18 cellular contexts compared by ENCODE assay signal in the genomic region with DNA sequence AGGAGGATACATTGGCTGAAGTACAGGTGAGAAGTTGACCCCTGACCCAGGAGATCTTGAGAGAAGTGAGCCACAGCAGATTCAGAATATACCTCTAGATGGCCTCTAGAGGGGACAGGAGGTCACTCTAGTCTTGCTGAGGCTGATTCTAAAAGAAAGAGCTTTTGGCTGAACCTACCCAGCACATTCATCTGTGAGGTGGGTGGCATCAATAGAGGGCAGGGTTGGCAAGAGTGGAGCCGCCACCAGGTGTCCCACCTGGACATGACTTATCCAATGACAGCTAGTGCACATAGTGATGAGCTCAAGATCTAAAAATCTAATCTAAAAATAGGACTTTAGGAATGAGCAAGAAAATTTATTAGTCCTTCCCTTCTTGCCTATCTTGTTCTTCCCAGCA. TPM values are rescaled to one million over a fixed set of nuclear protein-coding genes. Genes with fewer than 3 reads are reported as not detected.
A peak's percentile ranks its signal among the peaks of the same experiment; 100 is the strongest.
DNase-seq lines count a peak whose midpoint lies in the region; ATAC-seq, FAIRE-seq and TF ChIP-seq lines count a peak whose summit lies in the region.
"Had no signal": no experiment of that assay in that cellular context is flagged by ENCODE, and none has a peak within 500 bp of the region (broad histone marks: within the 10 kb centered on the region; RNA-seq: fewer than 3 reads in every experiment).

No MANE protein-coding gene starts in this region.

- no peak overlapping the region for H2AK5ac ChIP-seq in H1 (ENCODE audit: low read depth, low read length)

- H3K23me2 ChIP-seq in H1 (ENCODE audit: low read depth, low read length) = no peaks in the 10 kb centered on the region

- no peak overlapping the region for H4K8ac ChIP-seq in H1 (ENCODE audit: extremely low read depth, insufficient read depth, low read length)

- no peak overlapping the region for H4K91ac ChIP-seq in H1 (replicated peaks; ENCODE audit: insufficient read length, low read length)

- peaks cover 0 to 2% of the 10 kb centered on the region in 2 experiments for H4K20me1 ChIP-seq in H1 (replicated peaks in 1 of 2; ENCODE audit: control insufficient read depth in 1 of 2, insufficient read depth in 2 of 2, low read length in 2 of 2)

- no peaks in the 10 kb centered on the region for H3K36me3 ChIP-seq in right atrium auricular region
- H3K36me3 ChIP-seq in H1 (ENCODE audit: control insufficient read depth in 2 of 4, insufficient read depth in 4 of 4, low read length in 3 of 4) = no peaks in the 10 kb centered on the region
- H3K36me3 ChIP-seq in upper lobe of right lung = no peaks in the 10 kb centered on the region
- H3K36me3 ChIP-seq in aorta (ENCODE audit: control insufficient read depth in 1 of 2, insufficient read depth in 2 of 2, low read length in 1 of 2) = no peaks in the 10 kb centered on the region
- H3K36me3 ChIP-seq: BE2C, pancreas had no signal

- H2BK15ac ChIP-seq in H1 (ENCODE audit: low read length) = no peak overlapping the region

- intact Hi-C loops in Right ventricle myocardium inferior (cut with DNase I) (loop anchor here (2.0 kb wide), 1 partner anchor 94 kb away; no protein-coding TSS in a partner anchor), upper lobe of right lung (cut with DNase I) (no loop called here), aorta (cut with DNase I) (loop anchor here in 1 of 2 donors (5.0 kb wide), 1 partner anchor 125 kb away; no protein-coding TSS in a partner anchor)

- H2BK20ac ChIP-seq in H1 (ENCODE audit: low read length) = no peak overlapping the region

- TF ChIP-seq RAD21 in H1 (IDR thresholded peaks at IDR 0.05 in 1 of 2, conservative IDR thresholded peaks at IDR 0.05 in 1 of 2; ENCODE audit: low read depth in 2 of 2, low read length in 2 of 2) = peak; percentile 42 to 48; a peak in 3 of 4 replicates

- H3K9me3 ChIP-seq in right atrium auricular region (no peaks in the 10 kb centered on the region), H1 (ENCODE audit: insufficient read depth in 2 of 2, low read depth in 1 of 2, low read length in 1 of 2) (no peaks in the 10 kb centered on the region), upper lobe of right lung (no peaks in the 10 kb centered on the region), aorta (ENCODE audit: control insufficient read depth, low read length) (no peaks in the 10 kb centered on the region)
- H3K9me3 ChIP-seq: BE2C, pancreas had no signal

- H2BK5ac ChIP-seq in H1 (ENCODE audit: low read depth, low read length) = no peak overlapping the region

- no peak for TF ChIP-seq POLR2A in H1 (IDR thresholded peaks at IDR 0.05; ENCODE audit: control extremely low read depth in 1 of 2, low read depth in 2 of 2, low read length in 2 of 2)

- no peak overlapping the region for H3K18ac ChIP-seq in H1 (ENCODE audit: extremely low read depth, low read length)

- WGBS in H1 (ENCODE audit: extremely low coverage in 1 of 2, insufficient coverage in 1 of 2, insufficient read length in 1 of 2, insufficient replicate concordance in 2 of 2, low coverage in 1 of 2, low lambda C conversion rate in 2 of 2, missing lambda C conversion rate in 1 of 2), 2 experiments = 91% methylated on average over 1 of the region's 1 CpG; no CpG with 5 or more reads in 1 of the 2 experiments
- WGBS in aorta, 2 donors = 95 to 96% methylated on average over 1 of the region's 1 CpG

- no peak overlapping the region for H2BK120ac ChIP-seq in H1 (replicated peaks; ENCODE audit: low read depth, low read length)

- no peak overlapping the region for H3K14ac ChIP-seq in H1 (ENCODE audit: insufficient read length)

- H2AFZ ChIP-seq in H1 (ENCODE audit: low read length) = no peak overlapping the region

- H3K4me3 ChIP-seq in right atrium auricular region (no peak overlapping the region), H1 (ENCODE audit: extremely low read depth in 1 of 4, insufficient read depth in 2 of 4, low read depth in 3 of 4, low read length in 4 of 4) (no peak overlapping the region), upper lobe of right lung (no peak overlapping the region), aorta (ENCODE audit: low read length in 2 of 2) (no peak overlapping the region)
- H3K4me3 ChIP-seq: pancreas had no signal

- H3K79me2 ChIP-seq in H1 (ENCODE audit: control insufficient read depth in 1 of 2, insufficient read depth in 2 of 2, low read length in 2 of 2) = no peaks in the 10 kb centered on the region

- no peak overlapping the region for H3K56ac ChIP-seq in H1 (replicated peaks; ENCODE audit: insufficient read length, low read depth, low read length)

- no peak overlapping the region for H2BK12ac ChIP-seq in H1 (ENCODE audit: low read depth, low read length)

- H3K9ac ChIP-seq in H1 (replicated peaks in 1 of 4; ENCODE audit: extremely low read depth in 1 of 4, low read depth in 3 of 4, low read length in 3 of 4) = no peak overlapping the region

- H3K4me1 ChIP-seq in right atrium auricular region (no peaks in the 10 kb centered on the region), H1 (replicated peaks in 1 of 4; ENCODE audit: control insufficient read depth in 3 of 4, insufficient read depth in 4 of 4, low read length in 3 of 4) (no peaks in the 10 kb centered on the region), upper lobe of right lung (peaks cover 4% of the 10 kb centered on the region), aorta (ENCODE audit: control insufficient read depth in 1 of 2, insufficient read depth in 2 of 2, low read length in 2 of 2) (no peaks in the 10 kb centered on the region)
- H3K4me1 ChIP-seq: pancreas had no signal

- POLR2A ChIA-PET in H1 (lab: Charles Lee; ENCODE audit: partially characterized antibody) = interaction anchor here (1.6 kb wide), 1 partner anchor 12 kb away, joined by 4 read pairs; no protein-coding TSS in a partner anchor

- peak; percentile 37 for ATAC-seq in Right ventricle myocardium inferior
- ATAC-seq in upper lobe of right lung = peak; percentile 29
- no peak for ATAC-seq in aorta (ENCODE audit: low FRiP score)
- ATAC-seq: pancreas had no signal

- no peak for TF ChIP-seq EP300 in H1 (IDR thresholded peaks at IDR 0.05; ENCODE audit: borderline replicate concordance in 1 of 2, low read depth in 2 of 2, low read length in 2 of 2)

- no peak for FAIRE-seq in H1 (lab: Jason Lieb, UNC)
- FAIRE-seq: GM12892, pancreas had no signal

- peak in 1 of 2 donors; percentile 25 for TF ChIP-seq CTCF in right atrium auricular region (IDR thresholded peaks at IDR 0.05)
- peak; percentile 32 to 45 (median 34); a peak in 3 of 4 replicates for TF ChIP-seq CTCF in H1 (IDR thresholded peaks at IDR 0.05; ENCODE audit: control extremely low read depth in 1 of 3, insufficient read depth in 1 of 3, low read depth in 1 of 3, low read length in 3 of 3)
- TF ChIP-seq CTCF in upper lobe of right lung (IDR thresholded peaks at IDR 0.05) = no peak

- H3K27me3 ChIP-seq in right atrium auricular region (no peaks in the 10 kb centered on the region), H1 (replicated peaks in 1 of 4; ENCODE audit: control insufficient read depth in 3 of 4, extremely low read depth in 1 of 4, insufficient read depth in 3 of 4, low read length in 3 of 4) (no peaks in the 10 kb centered on the region), upper lobe of right lung (no peaks in the 10 kb centered on the region), aorta (ENCODE audit: control insufficient read depth in 1 of 2, insufficient read depth in 2 of 2, low read length in 1 of 2) (no peaks in the 10 kb centered on the region)
- H3K27me3 ChIP-seq: BE2C, pancreas had no signal

- CTCF ChIA-PET in H1 (lab: Charles Lee; ENCODE audit: partially characterized antibody) = interaction anchor here (0.6 to 12.0 kb wide), 45 partner anchors 8 to 212 kb away, joined by 3 to 263 read pairs (median 5); no protein-coding TSS in a partner anchor

- H3K23ac ChIP-seq in H1 (ENCODE audit: insufficient read length) = no peak overlapping the region

- DNase-seq in Right ventricle myocardium inferior (ENCODE audit: missing footprints) (no peak), right atrium auricular region (ENCODE audit: low spot score) (no peak), MV-4-11 (lab: John Stamatoyannopoulos, UW) (peak; percentile 22), H1 (ENCODE audit: low read depth in 1 of 2, low spot score in 2 of 2) (no peak), upper lobe of right lung (no peak), T-helper 2 cell (no peak), GM03348 (ENCODE audit: low spot score) (no peak), aorta (no peak)
- DNase-seq: activated CD4-positive, CD25-positive, alpha-beta regulatory T cell treated with anti-CD3 and anti-CD28 coated beads, Interleukin-2, amount 50 U/mL, for 72 hours; activated effector memory CD4-positive, alpha-beta T cell treated with Interleukin-2 at 50 U/mL for 16 hours; BE2C; cerebellar nuclear complex; NCI-H1694 treated with DMSO at 0.1 percent for 48 hours; pancreas; stimulated activated CD4-positive, alpha-beta T cell treated with anti-CD3 and anti-CD28 coated beads, Interleukin-2, amount 100 ng/mL, for 48 hours had no signal

- no peak overlapping the region for H3K4me2 ChIP-seq in H1 (ENCODE audit: insufficient read depth in 1 of 2, low read depth in 2 of 2, low read length in 2 of 2)

- H3K79me1 ChIP-seq in H1 (ENCODE audit: low read depth, low read length) = no peaks in the 10 kb centered on the region

- H3K27ac ChIP-seq in right atrium auricular region (no peak overlapping the region), H1 (ENCODE audit: low read depth, low read length) (no peak overlapping the region), upper lobe of right lung (no peak overlapping the region), aorta (ENCODE audit: low read depth in 1 of 2, low read length in 2 of 2) (no peak overlapping the region)
- H3K27ac ChIP-seq: HL-60, pancreas, RWPE1 had no signal

- H4K5ac ChIP-seq in H1 (ENCODE audit: insufficient read length, low read depth, low read length) = no peak overlapping the region

- H3K4ac ChIP-seq in H1 (replicated peaks; ENCODE audit: insufficient read length, low read depth, low read length) = no peak overlapping the region

RNA-seq across cellular contexts. Expression of a gene that starts 51.6 kb away (rescaled TPM):
- 0.65 TPM for total RNA-seq in Right ventricle myocardium inferior
- 1 to 10 TPM in 1 of 2 donors, not detected in 1; 2.4 TPM for total RNA-seq in right atrium auricular region
- not detected in 2 replicates for total RNA-seq in H1 (2021; fragmentation: NEBNext Ultra II Directional; extraction: Animal tissue kit (Norgen Biotek cat#: 25700))
- not detected in 2 replicates for polyA plus RNA-seq in H1 (2011; rRNA removed)
- not detected for polyA plus RNA-seq in H1 (2011; cell fraction: cytosol; rRNA removed)
- polyA plus RNA-seq in H1 (2011; cell fraction: nucleus; rRNA removed) = not detected
- 0.25 to 0.29 TPM in 2 of 4 replicates, not detected in the others for polyA plus RNA-seq in H1 (2012, experiment 1 of 2)
- not detected for polyA plus RNA-seq in H1 (2012, experiment 2 of 2)
- polyA plus RNA-seq in H1 (2013, experiment 1 of 2) = 0.04 TPM
- polyA plus RNA-seq in H1 (2013, experiment 2 of 2) = 0.07 TPM
- not detected in 2 replicates for polyA minus RNA-seq in H1 (2011; rRNA and poly(A)+ RNA removed)
- not detected for polyA minus RNA-seq in H1 (2011; cell fraction: cytosol; rRNA and poly(A)+ RNA removed)
- not detected for polyA minus RNA-seq in H1 (2011; cell fraction: nucleus; rRNA and poly(A)+ RNA removed)
- total RNA-seq in upper lobe of right lung = 0.58 TPM
- total RNA-seq in aorta = 1 to 10 TPM; 3.2 to 4.5 TPM
- 1 to 10 TPM in 1 of 2 donors, under 1 TPM in 1; 0.77 to 4.8 TPM for polyA plus RNA-seq in aorta

RNA-seq across cellular contexts. Expression of a gene that starts 54.6 kb away (rescaled TPM):
- total RNA-seq in Right ventricle myocardium inferior (8.4 TPM), right atrium auricular region (1 to 10 TPM; 1.9 to 9.4 TPM), upper lobe of right lung (21.8 TPM), aorta (10 to 100 TPM; 23.0 to 49.2 TPM)
- 0.44 and 0.50 TPM in 2 replicates for total RNA-seq in H1 (2021; fragmentation: NEBNext Ultra II Directional; extraction: Animal tissue kit (Norgen Biotek cat#: 25700))
- polyA plus RNA-seq in H1 (2011; rRNA removed) (0.16 and 0.24 TPM in 2 replicates), aorta (1 to 10 TPM; 3.0 to 8.8 TPM)
- polyA plus RNA-seq in H1 (2011; cell fraction: cytosol; rRNA removed) = 0.30 TPM
- polyA plus RNA-seq in H1 (2011; cell fraction: nucleus; rRNA removed) = 1.1 TPM
- polyA plus RNA-seq in H1 (2012, experiment 1 of 2) = 0.28 to 0.34 TPM (median 0.32 TPM) in 4 replicates
- polyA plus RNA-seq in H1 (2012, experiment 2 of 2) = 0.04 TPM
- 0.57 TPM for polyA plus RNA-seq in H1 (2013, experiment 1 of 2)
- 0.35 TPM for polyA plus RNA-seq in H1 (2013, experiment 2 of 2)
- 0.95 and 1.1 TPM in 2 replicates for polyA minus RNA-seq in H1 (2011; rRNA and poly(A)+ RNA removed)
- polyA minus RNA-seq in H1 (2011; cell fraction: cytosol; rRNA and poly(A)+ RNA removed) = not detected
- polyA minus RNA-seq in H1 (2011; cell fraction: nucleus; rRNA and poly(A)+ RNA removed) = 2.9 TPM
